ENCODE assay signal across 15 cellular contexts in the genomic region with DNA sequence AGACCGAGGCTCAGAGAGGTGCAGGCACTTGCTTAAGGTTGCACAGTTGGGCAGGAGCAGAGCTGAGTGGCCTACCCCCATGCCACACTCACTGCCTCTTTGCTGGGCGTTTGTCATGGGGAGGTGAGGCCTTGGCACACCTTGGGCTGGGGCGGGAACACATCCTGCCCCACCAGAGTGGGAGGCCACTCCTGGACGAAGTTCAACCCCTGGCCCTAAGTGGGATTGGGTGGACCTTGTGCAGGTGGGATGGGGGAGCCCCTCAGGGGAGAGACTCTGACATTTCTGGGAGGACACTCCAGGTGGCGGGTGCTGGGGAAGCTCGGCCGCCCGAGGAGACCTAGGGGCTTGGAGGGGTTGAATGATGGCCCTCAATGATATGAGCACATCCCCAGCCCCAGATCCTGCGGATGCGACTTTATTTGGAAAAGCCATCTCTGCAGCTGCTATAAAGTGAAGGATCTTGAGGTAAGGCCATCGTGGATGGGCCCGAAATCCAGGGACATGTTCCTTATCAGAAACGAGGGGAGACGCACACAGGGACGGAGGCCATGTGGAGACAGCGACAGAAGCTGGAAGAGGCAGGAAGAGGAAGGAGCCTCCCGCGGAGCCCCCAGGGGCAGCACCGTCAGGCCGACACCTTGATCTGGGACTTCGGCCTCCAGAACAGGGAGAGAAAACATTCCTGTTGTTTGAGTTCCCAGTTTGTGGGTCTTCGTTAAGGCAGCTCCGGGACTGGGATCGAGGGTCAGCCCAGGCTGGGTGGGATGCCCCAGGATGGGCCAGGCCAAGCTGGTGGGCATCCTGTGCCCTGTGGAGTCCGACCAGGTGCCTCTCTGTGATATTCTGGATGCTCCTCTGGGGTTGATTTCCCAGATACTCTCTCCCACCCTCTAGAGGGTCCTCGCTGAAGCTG.
DNase-seq lines count a peak whose midpoint lies in the region; ATAC-seq and TF ChIP-seq lines count a peak whose summit lies in the region.
"Had no signal": no experiment of that assay in that cellular context is flagged by ENCODE, and none has a peak within 500 bp of the region (broad histone marks: within the 10 kb centered on the region; RNA-seq: fewer than 3 reads in every experiment).

No MANE protein-coding gene starts in this region.

- peaks cover 26% of the 10 kb centered on the region for H3K4me1 Mint-ChIP-seq in chondrocyte (ENCODE audit: low read depth)
- H3K4me1 Mint-ChIP-seq in endothelial cell (ENCODE audit: unreplicated experiment), result peaks cover 6% of the 10 kb centered on the region

- H3K4me3 ChIP-seq in mucosa of descending colon, result no peak overlapping the region
- H3K4me3 ChIP-seq: GM23338 had no signal

- no peak overlapping the region for H3K27ac Mint-ChIP-seq in chondrocyte (ENCODE audit: unreplicated experiment)
- H3K27ac Mint-ChIP-seq in endothelial cell (ENCODE audit: unreplicated experiment), result no peak overlapping the region
- H3K27ac Mint-ChIP-seq: CD14-positive monocyte; CD8-positive, alpha-beta T cell; GM23338 had no signal

- peak; percentile 58 for DNase-seq in Right ventricle myocardium inferior (ENCODE audit: missing footprints)
- no peak for DNase-seq in Right ventricle myocardium superior
- peak; percentile 65 for DNase-seq in chondrocyte (ENCODE audit: low spot score)
- peak in 2 of 3 donors; percentile 14 to 29 for DNase-seq in mucosa of descending colon
- DNase-seq in left lobe of liver (ENCODE audit: low spot score), result no peak
- no peak for DNase-seq in endothelial cell (ENCODE audit: low spot score)
- DNase-seq in SKM-1 (lab: John Stamatoyannopoulos, UW; ENCODE audit: unreplicated experiment), result no peak
- DNase-seq: ACHN, COR-L47, DND-41, GDM1, H9 had no signal

- no peaks in the 10 kb centered on the region for H3K36me3 ChIP-seq in mucosa of descending colon (ENCODE audit: low read depth)

- no peak for TF ChIP-seq CTCF in chondrocyte (IDR thresholded peaks at IDR 0.05)
- no peak for TF ChIP-seq CTCF in mucosa of descending colon (IDR thresholded peaks at IDR 0.05)
- no peak for TF ChIP-seq CTCF in endothelial cell (IDR thresholded peaks at IDR 0.05; ENCODE audit: unreplicated experiment)

- H3K9me3 Mint-ChIP-seq in chondrocyte (ENCODE audit: low read depth), result no peaks in the 10 kb centered on the region
- H3K9me3 Mint-ChIP-seq in endothelial cell (ENCODE audit: unreplicated experiment), result peaks cover 3% of the 10 kb centered on the region
- H3K9me3 Mint-ChIP-seq: CD8-positive, alpha-beta T cell; GM23338; H9 had no signal

- H3K36me3 Mint-ChIP-seq in chondrocyte (ENCODE audit: low read depth) (no peaks in the 10 kb centered on the region), endothelial cell (ENCODE audit: low read depth, unreplicated experiment) (no peaks in the 10 kb centered on the region)
- H3K36me3 Mint-ChIP-seq: CD14-positive monocyte; CD8-positive, alpha-beta T cell had no signal

- intact Hi-C loops in Right ventricle myocardium inferior (cut with DNase I) (no loop called here), Right ventricle myocardium superior (cut with DNase I) (no loop called here), mucosa of descending colon (cut with DNase I, micrococcal nuclease) (no loop called here)

- H3K27me3 Mint-ChIP-seq in chondrocyte (ENCODE audit: low read depth) (peaks cover 10% of the 10 kb centered on the region), endothelial cell (ENCODE audit: unreplicated experiment) (peaks cover 2% of the 10 kb centered on the region)

- no peak for ATAC-seq in Right ventricle myocardium inferior
- ATAC-seq in Right ventricle myocardium superior (ENCODE audit: poor library complexity), result no peak
- ATAC-seq in mucosa of descending colon, result no peak
- no peak for ATAC-seq in left lobe of liver
- ATAC-seq: CD8-positive, alpha-beta T cell; GM23338 had no signal

- H3K4me3 Mint-ChIP-seq in chondrocyte (ENCODE audit: unreplicated experiment), result no peak overlapping the region
- no peak overlapping the region for H3K4me3 Mint-ChIP-seq in endothelial cell (ENCODE audit: unreplicated experiment)
- H3K4me3 Mint-ChIP-seq: CD14-positive monocyte; CD8-positive, alpha-beta T cell; GM23338; H9 had no signal

- H3K4me1 ChIP-seq in mucosa of descending colon (ENCODE audit: low read depth), result no peaks in the 10 kb centered on the region

- no peaks in the 10 kb centered on the region for H3K9me3 ChIP-seq in mucosa of descending colon

Comparison
In these comparisons a context has a peak if more than half of its experiments do, and no peak if none do; other contexts are left out.
1. DNase-seq: peak in Right ventricle myocardium inferior (single experiment), chondrocyte (single experiment) and mucosa of descending colon (2 of 3); none in Right ventricle myocardium superior (single experiment), left lobe of liver (single experiment), endothelial cell (single experiment) and SKM-1 (single experiment).